In the genomic region with DNA sequence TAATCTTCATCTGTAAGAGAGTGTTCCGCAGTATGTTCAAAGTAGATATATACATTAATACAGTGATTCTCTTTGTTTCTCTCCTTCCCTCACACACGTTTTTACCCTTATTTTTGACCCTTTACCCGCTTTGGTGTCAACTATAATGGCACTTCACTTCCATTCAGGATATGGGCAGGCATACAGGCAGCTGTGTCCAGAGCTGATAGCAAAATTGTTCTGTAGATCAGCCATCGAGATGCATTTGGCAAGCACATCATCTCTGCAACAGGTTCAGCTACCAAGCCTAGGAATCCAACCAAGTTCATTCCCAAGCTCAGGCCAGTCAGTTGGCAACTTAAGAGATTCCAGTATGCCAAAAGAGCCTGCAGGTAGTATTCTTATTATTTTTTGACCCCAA, we compare ENCODE assay signal across 26 cellular contexts.
"Had no signal": no experiment of that assay in that cellular context is flagged by ENCODE, and none has a peak within 500 bp of the region (broad histone marks: within the 10 kb centered on the region; RNA-seq: fewer than 3 reads in every experiment).

No MANE protein-coding gene starts in this region.

- H3K4me1 ChIP-seq: adrenal gland had no signal

- H3K27ac ChIP-seq: adrenal gland, WERI-Rb-1 had no signal

- H3K36me3 ChIP-seq: adrenal gland had no signal

- H3K36me3 Mint-ChIP-seq: activated naive CD8-positive, alpha-beta T cell treated with anti-CD3 and anti-CD28 coated beads, Interleukin-2, amount 10 ng/mL, durations not matched to agents 7 days and 5 days had no signal

- H3K9me3 ChIP-seq: adrenal gland had no signal

- H3K9me3 Mint-ChIP-seq: activated CD8-positive, alpha-beta T cell treated with anti-CD3 and anti-CD28 coated beads for 36 hours; activated naive CD8-positive, alpha-beta T cell treated with anti-CD3 and anti-CD28 coated beads, Interleukin-2, amount 10 ng/mL, durations not matched to agents 7 days and 5 days; activated T-cell treated with anti-CD3 and anti-CD28 coated beads, Interleukin-2, amount 50 U/mL, for 72 hours had no signal

- H3K27ac Mint-ChIP-seq: activated CD8-positive, alpha-beta T cell treated with anti-CD3 and anti-CD28 coated beads for 36 hours; activated naive CD8-positive, alpha-beta T cell treated with anti-CD3 and anti-CD28 coated beads, Interleukin-2, amount 10 ng/mL, durations not matched to agents 7 days and 5 days; activated T-cell treated with anti-CD3 and anti-CD28 coated beads, Interleukin-2, amount 50 U/mL, for 72 hours had no signal

- ATAC-seq: activated CD4-positive, CD25-positive, alpha-beta regulatory T cell treated with anti-CD3 and anti-CD28 coated beads, Interleukin-2, amount 50 U/mL, for 24 hours; activated CD8-positive, alpha-beta T cell treated with anti-CD3 and anti-CD28 coated beads for 36 hours; activated T-cell treated with anti-CD3 and anti-CD28 coated beads, Interleukin-2, amount 50 U/mL, for 72 hours; K562; Panc1; Right ventricle myocardium inferior had no signal

- H3K27me3 ChIP-seq: adrenal gland had no signal

- H3K4me3 Mint-ChIP-seq: activated CD8-positive, alpha-beta T cell treated with anti-CD3 and anti-CD28 coated beads for 36 hours; activated naive CD8-positive, alpha-beta T cell treated with anti-CD3 and anti-CD28 coated beads, Interleukin-2, amount 10 ng/mL, durations not matched to agents 7 days and 5 days; activated T-cell treated with anti-CD3 and anti-CD28 coated beads, Interleukin-2, amount 50 U/mL, for 72 hours had no signal

- H3K4me1 Mint-ChIP-seq: activated naive CD8-positive, alpha-beta T cell treated with anti-CD3 and anti-CD28 coated beads, Interleukin-2, amount 10 ng/mL, durations not matched to agents 7 days and 5 days had no signal

- DNase-seq: activated CD4-positive, alpha-beta T cell treated with anti-CD3 and anti-CD28 coated beads for 4 hours; activated CD8-positive, alpha-beta memory T cell treated with anti-CD3 and anti-CD28 coated beads, Interleukin-2, amount 50 U/mL, for 4 hours; activated CD8-positive, alpha-beta T cell treated with anti-CD3 and anti-CD28 coated beads for 36 hours; activated naive CD4-positive, alpha-beta T cell treated with anti-CD3 and anti-CD28 coated beads, Interleukin-2, amount 50 U/mL, for 16 hours; activated naive CD8-positive, alpha-beta T cell treated with anti-CD3 and anti-CD28 coated beads, Interleukin-2, amount 10 ng/mL, durations not matched to agents 7 days and 5 days; activated T-cell treated with anti-CD3 and anti-CD28 coated beads, Interleukin-2, amount 50 U/mL, for 72 hours; adrenal gland; anterior cingulate cortex; Karpas-422; MM.1S; NCI-H146; NCI-H187 treated with DMSO at 0.1 percent for 48 hours; NCI-H2171; NCI-H345; NCI-H510A; NCI-H69; NK-92 treated with Interleukin-12 subunit alpha and Interleukin-12 subunit beta, amount 100 ng/mL, for 24 hours; OCI-M1; RPMI8226; T-helper 1 cell; WERI-Rb-1 had no signal

- H3K4me3 ChIP-seq: adrenal gland, K562, SK-N-MC had no signal
